ENCODE assay signal across 29 cellular contexts in genomic region chr18:9597609-9598008, GRCh38.
"Had no signal": no experiment of that assay in that cellular context is flagged by ENCODE, and none has a peak within 500 bp of the region (broad histone marks: within the 10 kb centered on the region; RNA-seq: fewer than 3 reads in every experiment).

No MANE protein-coding gene starts in this region.

- DNase-seq: activated B cell treated with CpG ODN at 0.5 μM for 24 hours; activated CD4-positive, alpha-beta memory T cell treated with anti-CD3 and anti-CD28 coated beads, Interleukin-2, amount 10 ng/mL, durations not matched to agents 7 days and 5 days; activated CD4-positive, alpha-beta T cell treated with anti-CD3 and anti-CD28 coated beads for 48 hours; activated CD4-positive, alpha-beta T cell treated with anti-CD3 and anti-CD28 coated beads, Interleukin-2, amount 50 U/mL, for 4 hours; activated CD8-positive, alpha-beta memory T cell treated with anti-CD3 and anti-CD28 coated beads, Interleukin-2, amount 50 U/mL, for 48 hours; activated gamma-delta T cell treated with Interleukin-2 at 50 U/mL for 16 hours; activated naive CD4-positive, alpha-beta T cell treated with anti-CD3 and anti-CD28 coated beads, Interleukin-2, amount 50 U/mL, for 16 hours; activated naive CD4-positive, alpha-beta T cell treated with Interleukin-2 at 50 U/mL for 16 hours; activated T-cell treated with anti-CD3 and anti-CD28 coated beads for 4 hours; activated T-cell treated with anti-CD3 and anti-CD28 coated beads, Interleukin-2, amount 50 U/mL, for 24 hours; activated T-cell treated with anti-CD3 and anti-CD28 coated beads, Interleukin-2, amount 50 U/mL, for 72 hours; amniotic stem cell; anterior cingulate cortex; body of pancreas; central memory CD4-positive, alpha-beta T cell; cerebellar nuclear complex; colonic mucosa; effector CD8-positive, alpha-beta T cell; foreskin melanocyte; heart right ventricle; T-helper 1 cell; T-helper 17 cell; T1000; WERI-Rb-1 had no signal

- H3K36me3 ChIP-seq: colonic mucosa had no signal

- H3K27ac ChIP-seq: body of pancreas, cardiac muscle cell, colonic mucosa, gastroesophageal sphincter, heart right ventricle, WERI-Rb-1 had no signal

- H3K4me2 ChIP-seq: hepatocyte had no signal

- H3K27ac Mint-ChIP-seq: activated B cell treated with CpG ODN at 0.5 μM for 24 hours; activated CD4-positive, alpha-beta memory T cell treated with anti-CD3 and anti-CD28 coated beads, Interleukin-2, amount 10 ng/mL, durations not matched to agents 7 days and 5 days; activated naive CD8-positive, alpha-beta T cell; activated T-cell treated with anti-CD3 and anti-CD28 coated beads, Interleukin-2, amount 50 U/mL, for 24 hours; activated T-cell treated with anti-CD3 and anti-CD28 coated beads, Interleukin-2, amount 50 U/mL, for 72 hours; T-helper 2 cell treated with Interferon-gamma antibody and Interleukin-4, amounts not matched to agents 5 μg/mL and 100 μg/mL, for 36 hours had no signal

- H2AFZ ChIP-seq: hepatocyte had no signal

- H3K27me3 ChIP-seq: body of pancreas, cardiac muscle cell, colonic mucosa, gastroesophageal sphincter, heart right ventricle, hepatocyte had no signal

- H3K4me3 ChIP-seq: body of pancreas, cardiac muscle cell, colonic mucosa, gastroesophageal sphincter, heart right ventricle, hepatocyte had no signal

- H3K27me3 Mint-ChIP-seq: activated B cell treated with CpG ODN at 0.5 μM for 24 hours; activated CD4-positive, alpha-beta memory T cell treated with anti-CD3 and anti-CD28 coated beads, Interleukin-2, amount 10 ng/mL, durations not matched to agents 7 days and 5 days; activated naive CD8-positive, alpha-beta T cell; activated T-cell treated with anti-CD3 and anti-CD28 coated beads, Interleukin-2, amount 50 U/mL, for 24 hours; T-helper 17 cell had no signal

- H3K4me3 Mint-ChIP-seq: activated B cell treated with CpG ODN at 0.5 μM for 24 hours; activated CD4-positive, alpha-beta memory T cell treated with anti-CD3 and anti-CD28 coated beads, Interleukin-2, amount 10 ng/mL, durations not matched to agents 7 days and 5 days; activated naive CD8-positive, alpha-beta T cell; activated T-cell treated with anti-CD3 and anti-CD28 coated beads, Interleukin-2, amount 50 U/mL, for 24 hours; activated T-cell treated with anti-CD3 and anti-CD28 coated beads, Interleukin-2, amount 50 U/mL, for 72 hours; T-helper 17 cell; T-helper 2 cell treated with Interferon-gamma antibody and Interleukin-4, amounts not matched to agents 5 μg/mL and 100 μg/mL, for 36 hours had no signal

- H3K9me3 ChIP-seq: body of pancreas, colonic mucosa had no signal
